2 cellular contexts compared by ENCODE assay signal in the genomic region with DNA sequence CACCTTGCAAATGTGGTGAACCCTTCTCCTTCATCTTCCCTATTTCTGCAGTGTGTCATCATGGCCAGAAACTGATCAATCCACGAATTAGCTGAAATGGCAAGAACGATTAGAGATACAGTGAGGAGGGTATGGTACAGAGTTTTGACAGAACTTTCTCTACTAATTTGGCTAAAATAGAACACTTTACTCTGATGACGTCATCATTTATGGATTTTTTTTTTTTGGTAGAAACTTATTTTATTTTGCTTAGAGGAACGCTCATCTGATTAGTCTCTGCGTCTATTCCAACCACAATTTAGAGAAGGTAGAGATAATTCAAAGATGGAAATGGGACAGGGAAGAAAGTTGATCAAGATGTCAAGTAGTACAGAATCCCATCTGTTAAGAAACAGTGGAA. TPM values are rescaled to one million over a fixed set of nuclear protein-coding genes. Genes with fewer than 3 reads are reported as not detected.
"Had no signal": no experiment of that assay in that cellular context is flagged by ENCODE, and none has a peak within 500 bp of the region (broad histone marks: within the 10 kb centered on the region; RNA-seq: fewer than 3 reads in every experiment).

No MANE protein-coding gene starts in this region.

RNA-seq across cellular contexts. Expression of a gene that starts 41.7 kb away (rescaled TPM):
- total RNA-seq: G401, GM12878 had no signal
- polyA plus RNA-seq: GM12878 had no signal
